In genomic region chr21:25149022-25149421, GRCh38 we compare ENCODE assay signal across 13 cellular contexts.
DNase-seq lines count a peak whose midpoint lies in the region; ATAC-seq lines count a peak whose summit lies in the region.
"Had no signal": no experiment of that assay in that cellular context is flagged by ENCODE, and none has a peak within 500 bp of the region (broad histone marks: within the 10 kb centered on the region; RNA-seq: fewer than 3 reads in every experiment).

No MANE protein-coding gene starts in this region.

- H3K4me3 ChIP-seq in CD4-positive, alpha-beta memory T cell (ENCODE audit: low read length in 2 of 2) = no peak overlapping the region
- H3K4me3 ChIP-seq: BLaER1 had no signal

- no peaks in the 10 kb centered on the region for H3K4me1 Mint-ChIP-seq in stimulated activated effector memory CD8-positive, alpha-beta T cell treated with anti-CD3 and anti-CD28 coated beads, Interleukin-12 subunit alpha, Interleukin-12 subunit beta, amount 100 ng/mL, for 72 hours
- no peaks in the 10 kb centered on the region for H3K4me1 Mint-ChIP-seq in CD4-positive, alpha-beta memory T cell

- no peaks in the 10 kb centered on the region for H3K9me3 ChIP-seq in CD4-positive, alpha-beta memory T cell (ENCODE audit: control insufficient read depth in 1 of 2, low read length in 2 of 2)
- H3K9me3 ChIP-seq: BLaER1 had no signal

- POLR2A ChIA-PET in CD4-positive, alpha-beta memory T cell (lab: Charles Lee; ENCODE audit: partially characterized antibody) = no interaction called here

- H3K27ac Mint-ChIP-seq in stimulated activated effector memory CD8-positive, alpha-beta T cell treated with anti-CD3 and anti-CD28 coated beads, Interleukin-12 subunit alpha, Interleukin-12 subunit beta, amount 100 ng/mL, for 72 hours = no peak overlapping the region
- no peak overlapping the region for H3K27ac Mint-ChIP-seq in CD4-positive, alpha-beta memory T cell
- H3K27ac Mint-ChIP-seq: HFFc6 had no signal

- no peak overlapping the region for H3K4me3 Mint-ChIP-seq in stimulated activated effector memory CD8-positive, alpha-beta T cell treated with anti-CD3 and anti-CD28 coated beads, Interleukin-12 subunit alpha, Interleukin-12 subunit beta, amount 100 ng/mL, for 72 hours
- H3K4me3 Mint-ChIP-seq in CD4-positive, alpha-beta memory T cell = no peak overlapping the region
- H3K4me3 Mint-ChIP-seq: HFFc6 had no signal

- H3K27ac ChIP-seq in CD4-positive, alpha-beta memory T cell (ENCODE audit: low read depth, low read length) = no peak overlapping the region
- H3K27ac ChIP-seq: 22Rv1, BLaER1, HL-60 had no signal

- ATAC-seq in left lobe of liver (peak; percentile 33), HG03432 (IDR thresholded peaks at IDR 0.05; ENCODE audit: unreplicated experiment) (no peak)
- peak; percentile 19 for ATAC-seq in stimulated activated effector memory CD8-positive, alpha-beta T cell treated with anti-CD3 and anti-CD28 coated beads, Interleukin-12 subunit alpha, Interleukin-12 subunit beta, amount 100 ng/mL, for 72 hours

- intact Hi-C loops in CD4-positive, alpha-beta memory T cell (cut with micrococcal nuclease) = no loop called here

- no peaks in the 10 kb centered on the region for H3K36me3 ChIP-seq in CD4-positive, alpha-beta memory T cell (ENCODE audit: insufficient read depth, low read length)
- H3K36me3 ChIP-seq: BLaER1 had no signal

- H3K27me3 Mint-ChIP-seq in CD4-positive, alpha-beta memory T cell = no peaks in the 10 kb centered on the region

- H3K36me3 Mint-ChIP-seq in stimulated activated effector memory CD8-positive, alpha-beta T cell treated with anti-CD3 and anti-CD28 coated beads, Interleukin-12 subunit alpha, Interleukin-12 subunit beta, amount 100 ng/mL, for 72 hours = no peaks in the 10 kb centered on the region
- no peaks in the 10 kb centered on the region for H3K36me3 Mint-ChIP-seq in CD4-positive, alpha-beta memory T cell

- no peaks in the 10 kb centered on the region for H3K27me3 ChIP-seq in CD4-positive, alpha-beta memory T cell (ENCODE audit: insufficient read depth, low read length)
- H3K27me3 ChIP-seq: BLaER1 had no signal

- no peaks in the 10 kb centered on the region for H3K4me1 ChIP-seq in CD4-positive, alpha-beta memory T cell (ENCODE audit: insufficient read depth, low read length)
- H3K4me1 ChIP-seq: BLaER1 had no signal

- H3K9me3 Mint-ChIP-seq in stimulated activated effector memory CD8-positive, alpha-beta T cell treated with anti-CD3 and anti-CD28 coated beads, Interleukin-12 subunit alpha, Interleukin-12 subunit beta, amount 100 ng/mL, for 72 hours = peaks cover 8% of the 10 kb centered on the region
- H3K9me3 Mint-ChIP-seq in CD4-positive, alpha-beta memory T cell = peaks cover 0 to 4% (median under 1%) of the 10 kb centered on the region in 8 donors

- CTCF ChIA-PET in CD4-positive, alpha-beta memory T cell (lab: Charles Lee; ENCODE audit: partially characterized antibody) = no interaction called here

- peak; percentile 3 for DNase-seq in NCI-H146 (lab: John Stamatoyannopoulos, UW)
- DNase-seq in NCI-H146 treated with DMSO at 0.1 percent for 48 hours (lab: John Stamatoyannopoulos, UW; ENCODE audit: unreplicated experiment) = no peak
- DNase-seq in left lobe of liver (ENCODE audit: low spot score) = no peak
- DNase-seq in stimulated activated effector memory CD8-positive, alpha-beta T cell treated with anti-CD3 and anti-CD28 coated beads, Interleukin-12 subunit alpha, Interleukin-12 subunit beta, amount 100 ng/mL, for 72 hours (ENCODE audit: low spot score in 2 of 2) = no peak
- no peak for DNase-seq in NCI-H526 (lab: John Stamatoyannopoulos, UW)
- no peak for DNase-seq in CD4-positive, alpha-beta memory T cell
- DNase-seq: DMS53, HCEC 1CT, HFFc6 had no signal
